Comparison of ENCODE assay signal across 28 cellular contexts in genomic region chr3:76872999-76873398, GRCh38.
"Had no signal": no experiment of that assay in that cellular context is flagged by ENCODE, and none has a peak within 500 bp of the region (broad histone marks: within the 10 kb centered on the region; RNA-seq: fewer than 3 reads in every experiment).

No MANE protein-coding gene starts in this region.

- H3K4me1 Mint-ChIP-seq: activated naive CD8-positive, alpha-beta T cell treated with anti-CD3 and anti-CD28 coated beads for 36 hours; brain; naive thymus-derived CD8-positive, alpha-beta T cell; neural progenitor cell; stimulated activated memory B cell treated with anti-CD40 and anti-IgM and Interleukin-4, amounts not matched to agents 10 μg/mL and 1 μg/mL and 100 μg/mL, for 72 hours; stimulated activated naive CD8-positive, alpha-beta T cell treated with anti-CD3 and anti-CD28 coated beads, Interleukin-15, amount 100 ng/mL, for 72 hours had no signal

- H3K27ac Mint-ChIP-seq: activated naive CD4-positive, alpha-beta T cell treated with anti-CD3 and anti-CD28 coated beads for 36 hours; activated naive CD8-positive, alpha-beta T cell treated with anti-CD3 and anti-CD28 coated beads for 36 hours; brain; naive thymus-derived CD8-positive, alpha-beta T cell; neural progenitor cell; stimulated activated memory B cell treated with anti-CD40 and anti-IgM and Interleukin-4, amounts not matched to agents 10 μg/mL and 1 μg/mL and 100 μg/mL, for 72 hours; stimulated activated naive CD8-positive, alpha-beta T cell treated with anti-CD3 and anti-CD28 coated beads, Interleukin-15, amount 100 ng/mL, for 72 hours; type B pancreatic cell had no signal

- FAIRE-seq: endothelial cell of umbilical vein had no signal

- H3K27me3 Mint-ChIP-seq: activated naive CD8-positive, alpha-beta T cell treated with anti-CD3 and anti-CD28 coated beads for 36 hours; brain; naive thymus-derived CD8-positive, alpha-beta T cell; stimulated activated memory B cell treated with anti-CD40 and anti-IgM and Interleukin-4, amounts not matched to agents 10 μg/mL and 1 μg/mL and 100 μg/mL, for 72 hours; stimulated activated naive CD8-positive, alpha-beta T cell treated with anti-CD3 and anti-CD28 coated beads, Interleukin-15, amount 100 ng/mL, for 72 hours; type B pancreatic cell had no signal

- H3K27ac ChIP-seq: adrenal gland, ascending aorta, cardiac muscle cell, heart left ventricle, lower lobe of right lung, neural progenitor cell, skin epidermis, uterus had no signal

- H3K36me3 Mint-ChIP-seq: activated naive CD8-positive, alpha-beta T cell treated with anti-CD3 and anti-CD28 coated beads for 36 hours; brain; naive thymus-derived CD8-positive, alpha-beta T cell; neural progenitor cell; stimulated activated memory B cell treated with anti-CD40 and anti-IgM and Interleukin-4, amounts not matched to agents 10 μg/mL and 1 μg/mL and 100 μg/mL, for 72 hours; type B pancreatic cell had no signal

- DNase-seq: activated CD4-positive, alpha-beta T cell treated with anti-CD3 and anti-CD28 coated beads for 4 hours; activated CD4-positive, alpha-beta T cell treated with anti-CD3 and anti-CD28 coated beads, Interleukin-2, amount 50 U/mL, for 4 hours; activated effector memory CD4-positive, alpha-beta T cell treated with Interleukin-2 at 50 U/mL for 16 hours; activated naive CD4-positive, alpha-beta T cell treated with anti-CD3 and anti-CD28 coated beads for 36 hours; activated naive CD8-positive, alpha-beta T cell treated with anti-CD3 and anti-CD28 coated beads for 36 hours; activated T-cell treated with anti-CD3 and anti-CD28 coated beads for 4 hours; adrenal gland; cortex of kidney; foreskin fibroblast; heart left ventricle; lower lobe of right lung; mesenchymal stem cell; naive thymus-derived CD8-positive, alpha-beta T cell; occipital lobe; stimulated activated CD4-positive, alpha-beta T cell treated with anti-CD3 and anti-CD28 coated beads, Interleukin-1b, Interleukin-23, amount 100 ng/mL, for 48 hours; stimulated activated CD4-positive, alpha-beta T cell treated with anti-CD3 and anti-CD28 coated beads, Interleukin-4, amount 100 ng/mL, for 4 hours; stimulated activated CD8-positive, alpha-beta memory T cell treated with anti-CD3 and anti-CD28 coated beads, Interleukin-4, amount 100 ng/mL, for 48 hours; stimulated activated naive CD8-positive, alpha-beta T cell treated with anti-CD3 and anti-CD28 coated beads, Interleukin-15, amount 100 ng/mL, for 72 hours; substantia nigra; uterus had no signal

- H3K4me3 Mint-ChIP-seq: activated naive CD4-positive, alpha-beta T cell treated with anti-CD3 and anti-CD28 coated beads for 36 hours; activated naive CD8-positive, alpha-beta T cell treated with anti-CD3 and anti-CD28 coated beads for 36 hours; brain; naive thymus-derived CD8-positive, alpha-beta T cell; neural progenitor cell; stimulated activated memory B cell treated with anti-CD40 and anti-IgM and Interleukin-4, amounts not matched to agents 10 μg/mL and 1 μg/mL and 100 μg/mL, for 72 hours; stimulated activated naive CD8-positive, alpha-beta T cell treated with anti-CD3 and anti-CD28 coated beads, Interleukin-15, amount 100 ng/mL, for 72 hours; type B pancreatic cell had no signal

- H3K9me3 Mint-ChIP-seq: neural progenitor cell had no signal
